Comparison of ENCODE assay signal across 8 cellular contexts in the genomic region with DNA sequence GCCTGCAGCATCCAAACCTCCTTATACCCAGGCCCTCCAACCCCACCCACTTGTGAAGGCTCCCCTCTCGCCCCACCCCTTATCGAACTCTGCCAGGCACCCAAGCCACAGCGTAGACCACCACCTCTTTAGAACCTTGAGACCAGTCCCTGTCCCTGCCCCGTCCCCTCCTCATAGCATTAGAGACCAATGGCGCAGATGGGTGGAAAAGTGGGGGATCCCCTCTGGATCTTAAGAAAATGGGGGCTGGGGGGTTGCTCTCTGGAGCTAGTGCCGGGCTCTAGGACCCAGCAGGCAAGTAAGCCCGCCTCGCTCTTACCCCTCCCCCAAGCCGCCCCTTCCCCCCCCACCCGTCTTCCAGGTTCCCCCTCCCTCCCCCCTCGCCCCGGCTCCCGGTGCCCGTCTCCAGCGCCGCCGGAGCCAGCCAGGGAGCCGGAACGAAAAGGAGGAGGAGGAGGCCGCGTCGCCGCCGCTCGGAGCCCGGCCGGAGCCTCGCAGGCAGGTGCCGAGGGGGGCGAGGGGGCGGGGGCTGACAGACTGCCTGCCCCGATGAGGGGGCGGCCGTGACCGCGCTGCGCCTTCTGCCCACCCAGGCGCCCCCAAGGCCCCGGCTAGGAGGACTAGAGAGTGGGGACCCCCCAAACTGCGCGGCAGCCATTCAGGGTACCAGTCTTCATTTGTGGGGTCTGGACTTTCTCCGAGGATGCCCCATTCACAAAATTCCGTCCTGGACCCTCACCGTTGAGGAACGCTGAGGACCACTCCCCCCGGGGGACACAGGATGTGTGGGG. TPM values are rescaled to one million over a fixed set of nuclear protein-coding genes. Genes with fewer than 3 reads are reported as not detected.
A peak's percentile ranks its signal among the peaks of the same experiment; 100 is the strongest.
DNase-seq lines count a peak whose midpoint lies in the region; TF ChIP-seq lines count a peak whose summit lies in the region.

SPRED3 (plus strand) TSS at position 388 of the 791 bp plus-strand sequence. CDS start 1,606 bp downstream, outside the sequence.

- H3K4me3 Mint-ChIP-seq in activated naive CD4-positive, alpha-beta T cell treated with anti-CD3 and anti-CD28 coated beads for 36 hours, result peak within 1 kb of the TSS; percentile 78

- H3K27me3 ChIP-seq in kidney epithelial cell (ENCODE audit: control insufficient read depth, insufficient read depth, low read length) (peaks cover 8% of the 10 kb centered on the region), stomach smooth muscle (ENCODE audit: control insufficient read depth in 1 of 2, insufficient read depth in 2 of 2, low read length in 2 of 2) (peaks cover 15 to 17% of the 10 kb centered on the region in 2 donors)

- no peaks in the 10 kb centered on the region for H3K9me3 Mint-ChIP-seq in activated naive CD4-positive, alpha-beta T cell treated with anti-CD3 and anti-CD28 coated beads for 36 hours

- CTCF ChIA-PET in activated naive CD4-positive, alpha-beta T cell treated with anti-CD3 and anti-CD28 coated beads for 36 hours (lab: Charles Lee), result interaction anchor here (1.2 kb wide), 1 partner anchor 14 kb away, joined by 3 read pairs; the partner anchor contains the start of gene PSMD8

- H3K36me3 ChIP-seq in kidney epithelial cell (ENCODE audit: control insufficient read depth, insufficient read depth, low read length) (no peaks in the 10 kb centered on the region), stomach smooth muscle (ENCODE audit: control insufficient read depth in 2 of 2, insufficient read depth in 2 of 2, low read length in 2 of 2) (peaks cover 11 to 12% of the 10 kb centered on the region in 2 donors)

- peaks cover 11% of the 10 kb centered on the region for H3K36me3 Mint-ChIP-seq in activated naive CD4-positive, alpha-beta T cell treated with anti-CD3 and anti-CD28 coated beads for 36 hours (ENCODE audit: low read depth)

- peak within 1 kb of the TSS; percentile 73 to 82 for H3K4me3 ChIP-seq in cardiac fibroblast (replicated peaks in 1 of 2; ENCODE audit: low read depth in 2 of 2, low read length in 2 of 2)
- peak within 1 kb of the TSS; percentile 96 for H3K4me3 ChIP-seq in kidney epithelial cell (ENCODE audit: low read depth, low read length)
- H3K4me3 ChIP-seq in stomach smooth muscle (ENCODE audit: low read length in 2 of 2), result peak within 1 kb of the TSS; percentile 64 to 76

- H3K27ac ChIP-seq in stomach smooth muscle (ENCODE audit: low read length), result no peak within 1 kb of the TSS

- H3K4me1 ChIP-seq in stomach smooth muscle (ENCODE audit: control insufficient read depth, insufficient read depth, low read length), result peaks cover 29% of the 10 kb centered on the region

- no peaks in the 10 kb centered on the region for H3K9me3 ChIP-seq in stomach smooth muscle (ENCODE audit: control insufficient read depth in 2 of 2, low read length in 2 of 2)

- peaks cover 22% of the 10 kb centered on the region for H3K4me1 Mint-ChIP-seq in activated naive CD4-positive, alpha-beta T cell treated with anti-CD3 and anti-CD28 coated beads for 36 hours (ENCODE audit: low read depth)

- peaks cover 18% of the 10 kb centered on the region for H3K27me3 Mint-ChIP-seq in activated naive CD4-positive, alpha-beta T cell treated with anti-CD3 and anti-CD28 coated beads for 36 hours (ENCODE audit: low read depth)

- H3K9ac ChIP-seq in stomach smooth muscle (ENCODE audit: low read length in 2 of 2), result peak within 1 kb of the TSS; percentile 42 to 63

- no peak within 1 kb of the TSS for H3K27ac Mint-ChIP-seq in activated naive CD4-positive, alpha-beta T cell treated with anti-CD3 and anti-CD28 coated beads for 36 hours

- no peak for DNase-seq in activated naive CD4-positive, alpha-beta T cell treated with anti-CD3 and anti-CD28 coated beads for 36 hours
- no peak for DNase-seq in activated naive CD4-positive, alpha-beta T cell treated with Interleukin-2 at 50 U/mL for 16 hours
- DNase-seq in NCI-H510A treated with DMSO at 0.1 percent for 48 hours (lab: John Stamatoyannopoulos, UW), result peak; percentile 45
- DNase-seq in cardiac fibroblast (ENCODE audit: low read depth in 2 of 2), result peak in 1 of 2 donors; percentile 72
- no peak for DNase-seq in kidney epithelial cell (ENCODE audit: low read depth)
- DNase-seq in stimulated activated CD4-positive, alpha-beta T cell treated with anti-CD3 and anti-CD28 coated beads, Interleukin-2, amount 100 ng/mL, for 48 hours, result no peak
- DNase-seq in inferior parietal cortex (ENCODE audit: extremely low spot score), result no peak

- TF ChIP-seq CTCF in cardiac fibroblast (IDR thresholded peaks at IDR 0.05; ENCODE audit: low read depth, low read length) (no peak), kidney epithelial cell (IDR thresholded peaks at IDR 0.05; ENCODE audit: insufficient read depth, low read length, poor library complexity, severe bottlenecking) (no peak)

- intact Hi-C loops in activated naive CD4-positive, alpha-beta T cell treated with anti-CD3 and anti-CD28 coated beads for 36 hours (cut with micrococcal nuclease), result loop anchor here (10.0 kb wide), 1 partner anchor 484 kb away; the partner anchor contains the start of genes SIPA1L3 and WDR87

RNA-seq across cellular contexts. Expression of gene SPRED3, which starts in this region (rescaled TPM):
- 1 to 10 TPM; 1.6 to 1.7 TPM for total RNA-seq in activated naive CD4-positive, alpha-beta T cell treated with anti-CD3 and anti-CD28 coated beads for 36 hours
- total RNA-seq in kidney epithelial cell, result 4.3 and 4.5 TPM in 2 replicates
